20 cellular contexts compared by ENCODE assay signal in the genomic region with DNA sequence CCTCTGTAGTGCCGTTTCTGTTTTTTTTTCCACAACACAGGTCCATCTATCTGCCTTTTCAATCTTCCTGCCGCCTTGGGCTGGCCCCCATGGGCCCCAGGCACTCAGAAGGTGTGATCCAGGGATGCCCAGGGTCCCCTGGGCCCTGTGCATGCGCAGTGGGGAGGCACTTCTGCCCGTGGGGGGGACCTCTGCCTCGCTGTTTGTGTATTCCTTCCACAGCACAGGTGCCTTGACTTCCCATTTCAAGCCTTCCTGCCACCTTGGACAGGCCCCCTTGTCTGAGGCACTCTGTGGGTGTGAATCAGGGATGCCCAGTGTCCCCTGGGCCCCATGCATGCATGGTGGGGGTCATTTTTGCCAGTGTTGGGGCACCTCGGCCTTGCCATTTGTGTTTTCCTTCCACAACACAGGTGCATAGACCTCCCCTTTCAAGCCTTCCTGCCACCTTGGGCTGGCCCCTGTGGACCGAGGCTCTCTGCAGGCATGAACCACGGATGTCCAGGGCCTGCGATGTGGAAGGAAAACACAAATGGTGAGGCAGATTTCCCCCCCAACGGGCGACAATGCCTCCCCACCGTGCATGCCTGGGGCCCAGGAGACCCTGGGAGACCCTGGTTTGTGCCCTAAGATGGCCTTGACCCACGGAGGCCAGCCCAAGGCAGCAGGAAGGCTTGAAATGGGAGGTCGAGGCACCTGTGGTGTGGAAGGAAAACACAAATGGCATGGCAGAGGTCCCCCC.
"Had no signal": no experiment of that assay in that cellular context is flagged by ENCODE, and none has a peak within 500 bp of the region (broad histone marks: within the 10 kb centered on the region; RNA-seq: fewer than 3 reads in every experiment).

No MANE protein-coding gene starts in this region.

- H3K27ac Mint-ChIP-seq: naive B cell, nephron progenitor cell had no signal

- H3K27me3 ChIP-seq: right atrium auricular region had no signal

- H3K4me1 ChIP-seq: left lung, right atrium auricular region, stomach had no signal

- H3K4me1 Mint-ChIP-seq: naive B cell, nephron progenitor cell had no signal

- H3K4me3 ChIP-seq: dorsolateral prefrontal cortex, left lung, lung, right atrium auricular region, stomach had no signal

- H3K27ac ChIP-seq: dorsolateral prefrontal cortex, left lung, right atrium auricular region, stomach had no signal

- ATAC-seq: left lung had no signal

- H3K27me3 Mint-ChIP-seq: naive B cell had no signal

- H3K4me3 Mint-ChIP-seq: naive B cell, nephron progenitor cell had no signal

- H3K36me3 ChIP-seq: left lung, right atrium auricular region, stomach had no signal

- DNase-seq: caudate nucleus; cortex of kidney; effector CD8-positive, alpha-beta T cell; foreskin melanocyte; head of caudate nucleus; hippocampal formation; mesenchymal stem cell; naive B cell; nephron progenitor cell; stimulated activated CD4-positive, alpha-beta T cell treated with anti-CD3 and anti-CD28 coated beads, Interleukin-15, amount 100 ng/mL, for 24 hours; stimulated activated CD4-positive, alpha-beta T cell treated with anti-CD3 and anti-CD28 coated beads, Interleukin-1b, Interleukin-23, amount 100 ng/mL, for 48 hours; stimulated activated CD4-positive, alpha-beta T cell treated with anti-CD3 and anti-CD28 coated beads, Interleukin-4, amount 100 ng/mL, for 24 hours; stimulated activated naive CD4-positive, alpha-beta T cell; stomach; substantia nigra; trophoblast cell had no signal
